In the genomic region with DNA sequence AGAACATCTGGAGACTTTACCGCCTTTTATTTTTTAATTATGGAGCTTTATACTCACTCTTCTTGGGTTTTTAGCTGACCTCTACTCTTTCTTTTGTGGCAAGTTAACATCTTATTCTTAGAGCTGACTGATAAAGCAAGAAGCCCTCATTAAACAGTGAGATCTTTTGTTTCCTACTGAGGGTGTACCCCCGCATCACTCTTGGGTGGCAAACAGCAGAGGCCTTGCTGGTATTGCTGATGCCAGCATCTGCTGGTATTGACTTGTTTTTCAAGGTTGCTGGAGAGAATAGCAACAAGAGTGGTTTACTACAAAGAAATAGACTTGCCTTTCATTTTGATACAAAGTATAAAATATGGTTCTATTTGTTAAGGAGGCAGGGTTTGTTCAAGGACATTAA, we compare ENCODE assay signal across 11 cellular contexts.
A peak's percentile ranks its signal among the peaks of the same experiment; 100 is the strongest.
DNase-seq lines count a peak whose midpoint lies in the region; ATAC-seq lines count a peak whose summit lies in the region.
"Had no signal": no experiment of that assay in that cellular context is flagged by ENCODE, and none has a peak within 500 bp of the region (broad histone marks: within the 10 kb centered on the region; RNA-seq: fewer than 3 reads in every experiment).

No MANE protein-coding gene starts in this region.

- peaks cover 54 to 95% of the 10 kb centered on the region in 2 donors for H3K36me3 Mint-ChIP-seq in activated T-cell treated with anti-CD3 and anti-CD28 coated beads, Interleukin-2, amount 50 U/mL, for 72 hours (ENCODE audit: insufficient read depth in 2 of 2)
- H3K36me3 Mint-ChIP-seq in activated CD4-positive, alpha-beta memory T cell treated with anti-CD3 and anti-CD28 coated beads, Interleukin-2, amount 10 ng/mL, durations not matched to agents 7 days and 5 days (ENCODE audit: low read depth) = peaks cover 99% of the 10 kb centered on the region
- peaks cover 55% of the 10 kb centered on the region for H3K36me3 Mint-ChIP-seq in memory B cell

- POLR2A ChIA-PET in activated CD4-positive, alpha-beta memory T cell treated with anti-CD3 and anti-CD28 coated beads, Interleukin-2, amount 10 ng/mL, durations not matched to agents 7 days and 5 days (lab: Charles Lee) = interaction anchor here (0.9 to 21.1 kb wide), 13 partner anchors 5 to 276 kb away, joined by 3 to 785 read pairs (median 8); partner anchors contain the start of gene ARID5B

- H3K4me3 Mint-ChIP-seq in activated T-cell treated with anti-CD3 and anti-CD28 coated beads, Interleukin-2, amount 50 U/mL, for 72 hours = peak overlapping the region; percentile 95 to 96
- peak overlapping the region; percentile 98 for H3K4me3 Mint-ChIP-seq in activated CD4-positive, alpha-beta memory T cell treated with anti-CD3 and anti-CD28 coated beads, Interleukin-2, amount 10 ng/mL, durations not matched to agents 7 days and 5 days
- H3K4me3 Mint-ChIP-seq in memory B cell = peak overlapping the region; percentile 61

- no peak for DNase-seq in activated T-cell treated with anti-CD3 and anti-CD28 coated beads, Interleukin-2, amount 50 U/mL, for 72 hours
- no peak for DNase-seq in activated T-cell treated with anti-CD3 and anti-CD28 coated beads for 4 hours
- no peak for DNase-seq in activated CD4-positive, alpha-beta memory T cell treated with anti-CD3 and anti-CD28 coated beads, Interleukin-2, amount 10 ng/mL, durations not matched to agents 7 days and 5 days
- DNase-seq in memory B cell (ENCODE audit: low spot score in 2 of 2) = no peak
- DNase-seq in SIG-M5 (lab: John Stamatoyannopoulos, UW) = no peak
- DNase-seq in activated CD4-positive, CD25-positive, alpha-beta regulatory T cell (lab: John Stamatoyannopoulos, UW) = no peak
- DNase-seq: cortex of kidney, NCI-H510A treated with DMSO at 0.1 percent for 48 hours, trophoblast cell had no signal

- peaks cover 3 to 5% of the 10 kb centered on the region in 2 donors for H3K9me3 Mint-ChIP-seq in activated T-cell treated with anti-CD3 and anti-CD28 coated beads, Interleukin-2, amount 50 U/mL, for 72 hours
- H3K9me3 Mint-ChIP-seq in activated CD4-positive, alpha-beta memory T cell treated with anti-CD3 and anti-CD28 coated beads, Interleukin-2, amount 10 ng/mL, durations not matched to agents 7 days and 5 days = no peaks in the 10 kb centered on the region
- no peaks in the 10 kb centered on the region for H3K9me3 Mint-ChIP-seq in memory B cell

- ATAC-seq in activated T-cell treated with anti-CD3 and anti-CD28 coated beads, Interleukin-2, amount 50 U/mL, for 72 hours (replicated peaks in 1 of 2) = no peak
- ATAC-seq in memory B cell (ENCODE audit: low read depth) = no peak
- ATAC-seq in GM19463 (IDR thresholded peaks at IDR 0.05; ENCODE audit: unreplicated experiment) = no peak

- no peaks in the 10 kb centered on the region for H3K27me3 Mint-ChIP-seq in activated T-cell treated with anti-CD3 and anti-CD28 coated beads, Interleukin-2, amount 50 U/mL, for 72 hours (ENCODE audit: low read depth)
- H3K27me3 Mint-ChIP-seq in activated CD4-positive, alpha-beta memory T cell treated with anti-CD3 and anti-CD28 coated beads, Interleukin-2, amount 10 ng/mL, durations not matched to agents 7 days and 5 days = no peaks in the 10 kb centered on the region
- no peaks in the 10 kb centered on the region for H3K27me3 Mint-ChIP-seq in memory B cell

- CTCF ChIA-PET in activated CD4-positive, alpha-beta memory T cell treated with anti-CD3 and anti-CD28 coated beads, Interleukin-2, amount 10 ng/mL, durations not matched to agents 7 days and 5 days (lab: Charles Lee) = interaction anchor here (1.3 kb wide), 1 partner anchor 159 kb away, joined by 4 read pairs; no protein-coding TSS in a partner anchor

- peaks cover 99% of the 10 kb centered on the region for H3K4me1 Mint-ChIP-seq in activated T-cell treated with anti-CD3 and anti-CD28 coated beads, Interleukin-2, amount 50 U/mL, for 72 hours (ENCODE audit: low read depth)
- peaks cover 95% of the 10 kb centered on the region for H3K4me1 Mint-ChIP-seq in activated CD4-positive, alpha-beta memory T cell treated with anti-CD3 and anti-CD28 coated beads, Interleukin-2, amount 10 ng/mL, durations not matched to agents 7 days and 5 days
- peaks cover 51% of the 10 kb centered on the region for H3K4me1 Mint-ChIP-seq in memory B cell

- peak overlapping the region; percentile 66 for H3K27ac ChIP-seq in temporal lobe (ENCODE audit: low read depth, low read length)

- peak overlapping the region; percentile 99 for H3K27ac Mint-ChIP-seq in activated T-cell treated with anti-CD3 and anti-CD28 coated beads, Interleukin-2, amount 50 U/mL, for 72 hours
- peak overlapping the region; percentile 99 for H3K27ac Mint-ChIP-seq in activated CD4-positive, alpha-beta memory T cell treated with anti-CD3 and anti-CD28 coated beads, Interleukin-2, amount 10 ng/mL, durations not matched to agents 7 days and 5 days
- peak overlapping the region; percentile 99 for H3K27ac Mint-ChIP-seq in memory B cell
